9 cellular contexts compared by ENCODE assay signal in genomic region chr12:100826323-100826722, GRCh38. TPM values are rescaled to one million over a fixed set of nuclear protein-coding genes. Genes with fewer than 3 reads are reported as not detected.
DNase-seq lines count a peak whose midpoint lies in the region; ATAC-seq, FAIRE-seq and TF ChIP-seq lines count a peak whose summit lies in the region.
"Had no signal": no experiment of that assay in that cellular context is flagged by ENCODE, and none has a peak within 500 bp of the region (broad histone marks: within the 10 kb centered on the region; RNA-seq: fewer than 3 reads in every experiment).

No MANE protein-coding gene starts in this region.

- intact Hi-C loops in GM12878 (cut with micrococcal nuclease; ENCODE audit: unreplicated experiment) (loop anchor here (5.0 kb wide), 2 partner anchors 161 to 301 kb away; no protein-coding TSS in a partner anchor), gastrocnemius medialis (cut with DNase I; ENCODE audit: low total_unique reads) (no loop called here)

- H3K27me3 ChIP-seq in GM12878 (replicated peaks in 1 of 2; ENCODE audit: control insufficient read depth in 2 of 2, insufficient read depth in 2 of 2, low read length in 1 of 2) (no peaks in the 10 kb centered on the region), lung (ENCODE audit: control insufficient read depth, insufficient read depth) (no peaks in the 10 kb centered on the region), gastrocnemius medialis (no peaks in the 10 kb centered on the region)

- no peaks in the 10 kb centered on the region for H4K20me1 ChIP-seq in GM12878 (ENCODE audit: control insufficient read depth, insufficient read depth)

- no peak overlapping the region for H3K4me2 ChIP-seq in GM12878 (ENCODE audit: control insufficient read depth, insufficient read depth)

- no peak overlapping the region for H2AFZ ChIP-seq in GM12878 (ENCODE audit: control insufficient read depth, low read depth, low read length)

- no peaks in the 10 kb centered on the region for H3K9me3 ChIP-seq in GM12878 (replicated peaks; ENCODE audit: control insufficient read depth, insufficient read depth, low read length)
- H3K9me3 ChIP-seq in lung (ENCODE audit: control insufficient read depth in 2 of 2, insufficient read depth in 1 of 2, low read length in 1 of 2), result no peaks in the 10 kb centered on the region
- H3K9me3 ChIP-seq in gastrocnemius medialis, result no peaks in the 10 kb centered on the region

- H3K36me3 ChIP-seq in GM12878 (ENCODE audit: control insufficient read depth in 2 of 2, insufficient read depth in 2 of 2, low read length in 1 of 2) (no peaks in the 10 kb centered on the region), lung (ENCODE audit: control insufficient read depth in 2 of 2, insufficient read depth in 2 of 2, low read length in 2 of 2) (no peaks in the 10 kb centered on the region), gastrocnemius medialis (no peaks in the 10 kb centered on the region)

- TF ChIP-seq EP300 in GM12878 (IDR thresholded peaks at IDR 0.05; ENCODE audit: borderline replicate concordance in 1 of 2, control insufficient read depth in 1 of 2, low read depth in 2 of 2, low read length in 2 of 2), result no peak

- H3K27ac ChIP-seq in GM12878 (ENCODE audit: control insufficient read depth, insufficient read depth), result no peak overlapping the region
- H3K27ac ChIP-seq in lung (ENCODE audit: low read depth in 1 of 2, low read length in 1 of 2), result no peak overlapping the region
- no peak overlapping the region for H3K27ac ChIP-seq in gastrocnemius medialis

- no peak overlapping the region for H3K4me3 ChIP-seq in Jurkat, Clone E6-1 (ENCODE audit: low read length)
- no peak overlapping the region for H3K4me3 ChIP-seq in GM12878
- no peak overlapping the region for H3K4me3 ChIP-seq in lung
- no peak overlapping the region for H3K4me3 ChIP-seq in gastrocnemius medialis

- CTCF ChIA-PET in GM12878 (lab: Yijun Ruan, JAX), result interaction anchor here (1.3 to 3.0 kb wide), 3 partner anchors 8 to 497 kb away, joined by 6 to 23 read pairs (median 6); no protein-coding TSS in a partner anchor

- no peaks in the 10 kb centered on the region for H3K79me2 ChIP-seq in GM12878 (ENCODE audit: control insufficient read depth, insufficient read depth, low read length)

- H3K9ac ChIP-seq in GM12878 (ENCODE audit: control insufficient read depth, insufficient read depth, low read length), result no peak overlapping the region

- in situ Hi-C loops in GM12878 (cut with MboI) (loop anchor here (5.0 kb wide), 1 partner anchor 496 kb away; no protein-coding TSS in a partner anchor), gastrocnemius medialis (cut with MboI; ENCODE audit: low sequenced_read_pairs in 4 of 4) (no loop called here)

- DNase-seq in AG20443 (ENCODE audit: low spot score) (peak; percentile 56), GM12878 (ENCODE audit: low read depth, low spot score) (no peak), lung (ENCODE audit: low spot score) (peak; percentile 29), gastrocnemius medialis (no peak)
- DNase-seq in Jurkat, Clone E6-1 (ENCODE audit: low read depth, low spot score), result peak; percentile 26
- no peak for DNase-seq in activated CD4-positive, CD25-positive, alpha-beta regulatory T cell treated with anti-CD3 and anti-CD28 coated beads, Interleukin-2, amount 50 U/mL, for 72 hours
- DNase-seq: NCI-H1930 had no signal

- POLR2A ChIA-PET in GM12878 (lab: Charles Lee), result no interaction called here

- no peak for TF ChIP-seq POLR2A in GM12878 (IDR thresholded peaks at IDR 0.05; ENCODE audit: low read depth, low read length)
- no peak for TF ChIP-seq POLR2A in gastrocnemius medialis (IDR thresholded peaks at IDR 0.05)

- RAD21 ChIA-PET in GM12878 (lab: Charles Lee; ENCODE audit: unreplicated experiment), result no interaction called here

- 0% methylated on average over 4 of the region's 4 CpGs for WGBS in GM12878 (ENCODE audit: insufficient coverage, insufficient replicate concordance, low lambda C conversion rate, missing lambda C conversion rate)
- WGBS in lung, 2 donors, result 19 to 22% methylated on average over 4 of the region's 4 CpGs

- ATAC-seq in GM12878 (no peak), lung (ENCODE audit: insufficient read depth, low FRiP score) (no peak), GM21447 (IDR thresholded peaks at IDR 0.05; ENCODE audit: unreplicated experiment) (no peak), GM21619 (IDR thresholded peaks at IDR 0.05; ENCODE audit: unreplicated experiment) (no peak), gastrocnemius medialis (no peak)

- BruUV-seq in GM12878 (replicated peaks; lab: Mats Ljungman, UMichigan), result no TSS peak

- TF ChIP-seq CTCF in GM12878 (IDR thresholded peaks at IDR 0.05 in 2 of 3, conservative IDR thresholded peaks at IDR 0.05 in 1 of 3; ENCODE audit: control insufficient read depth in 2 of 3, extremely low read depth in 1 of 3, insufficient read depth in 1 of 3, low read depth in 3 of 3, low read length in 3 of 3), result no peak
- no peak for TF ChIP-seq CTCF in lung (IDR thresholded peaks at IDR 0.05; ENCODE audit: control extremely low read depth, extremely low read depth)
- no peak for TF ChIP-seq CTCF in gastrocnemius medialis (IDR thresholded peaks at IDR 0.05 in 4 of 5, conservative IDR thresholded peaks at IDR 0.05 in 1 of 5)

- no peaks in the 10 kb centered on the region for H3K4me1 ChIP-seq in GM12878 (ENCODE audit: control insufficient read depth, insufficient read depth, low read length)
- no peaks in the 10 kb centered on the region for H3K4me1 ChIP-seq in lung (ENCODE audit: control insufficient read depth in 2 of 2, insufficient read depth in 2 of 2, low read length in 2 of 2)
- no peaks in the 10 kb centered on the region for H3K4me1 ChIP-seq in gastrocnemius medialis

- no peak for FAIRE-seq in GM12878 (lab: Jason Lieb, UNC)

- SMC1A ChIA-PET in GM12878 (lab: Charles Lee; ENCODE audit: uncharacterized antibody, unreplicated experiment), result no interaction called here

- TF ChIP-seq RAD21 in GM12878 (IDR thresholded peaks at IDR 0.05; ENCODE audit: insufficient read depth, low read depth, low read length), result no peak

TF ChIP-seq in GM12878, 131 proteins besides CTCF, POLR2A, EP300 and RAD21:
- TF ChIP-seq YBX1 (IDR thresholded peaks at IDR 0.05) (no peak), POLR2AphosphoS2 (IDR thresholded peaks at IDR 0.05; ENCODE audit: low read depth, low read length) (no peak), REST (IDR thresholded peaks at IDR 0.05; ENCODE audit: low read depth, low read length) (peak; percentile 97), TCF7 (IDR thresholded peaks at IDR 0.05; ENCODE audit: borderline replicate concordance) (no peak)
TF ChIP-seq in GM12878: peak in this region for 1.

RNA-seq across cellular contexts. Expression of gene ANO4, which starts 31.7 kb away (rescaled TPM):
- polyA plus RNA-seq in Jurkat, Clone E6-1 (2012; ENCODE audit: insufficient read depth, insufficient read length), result not detected
- not detected in 2 replicates for total RNA-seq in GM12878 (2013; cell fraction: nucleolus; rRNA removed)
- total RNA-seq in GM12878 (2014; rRNA removed), result not detected in 2 replicates
- total RNA-seq in GM12878 (2014; rRNA removed; fragmentation: Illumina TruSeq; extraction: Trizol), result not detected in 2 replicates
- total RNA-seq in GM12878 (2021), result not detected in 2 replicates
- polyA plus RNA-seq in GM12878 (2011; ENCODE audit: low read depth), result not detected
- not detected in 2 replicates for polyA plus RNA-seq in GM12878 (2011; rRNA removed)
- not detected in 2 replicates for polyA plus RNA-seq in GM12878 (2011; cell fraction: cytosol; rRNA removed)
- polyA plus RNA-seq in GM12878 (2011; cell fraction: nucleus; rRNA removed), result not detected in 2 replicates
- polyA plus RNA-seq in GM12878 (2012), result not detected in 2 replicates
- polyA plus RNA-seq in GM12878 (2014; fragmentation: Illumina TruSeq; extraction: Trizol), result not detected in 2 replicates
- not detected for polyA plus RNA-seq in GM12878 (2014; fragmentation: Nextera tagmentation; extraction: Ambion mirVana)
- polyA plus RNA-seq in GM12878 (2014; rRNA removed), result not detected in 2 replicates
- polyA plus RNA-seq in GM12878 (2016; fragmentation: Nextera tagmentation; extraction: Ambion mirVana), result not detected
- not detected in 2 replicates for polyA minus RNA-seq in GM12878 (2011; rRNA and poly(A)+ RNA removed)
- not detected in 2 replicates for polyA minus RNA-seq in GM12878 (2011; cell fraction: cytosol; rRNA and poly(A)+ RNA removed)
- polyA minus RNA-seq in GM12878 (2011; cell fraction: nucleus; rRNA and poly(A)+ RNA removed), result not detected in 2 replicates
- 1 to 10 TPM; 1.6 to 1.9 TPM for total RNA-seq in lung
- polyA plus RNA-seq in lung, result under 1 TPM; 0.10 to 0.16 TPM
- total RNA-seq in gastrocnemius medialis, result under 1 TPM in 1 of 4 donors, not detected in 3; 0.10 TPM

Comparison
In these comparisons a context has a peak if more than half of its experiments do, and no peak if none do; other contexts are left out.
1. DNase-seq: peak in AG20443 (single experiment), Jurkat, Clone E6-1 (single experiment) and lung (single experiment); none in GM12878 (single experiment), activated CD4-positive, CD25-positive, alpha-beta regulatory T cell treated with anti-CD3 and anti-CD28 coated beads, Interleukin-2, amount 50 U/mL, for 72 hours (single experiment) and gastrocnemius medialis (0 of 2).